1 cellular context compared by ENCODE assay signal in genomic region chr17:75412455-75413317, GRCh38.
TF ChIP-seq lines count a peak whose summit lies in the region.

No MANE protein-coding gene starts in this region.

TF ChIP-seq in HepG2, 621 proteins besides CTCF, POLR2A, EP300 and RAD21 (continued from another document and continues in another):
- no peak for TF ChIP-seq KMT2B (CRISPR knock-in tag; IDR thresholded peaks at IDR 0.05)
- TF ChIP-seq PAX8 (CRISPR knock-in tag; IDR thresholded peaks at IDR 0.05; ENCODE audit: borderline replicate concordance): no peak
- peak; percentile 53 for TF ChIP-seq ZNF574 (CRISPR knock-in tag; IDR thresholded peaks at IDR 0.05)
- no peak for TF ChIP-seq TBL1XR1 (IDR thresholded peaks at IDR 0.05; ENCODE audit: borderline replicate concordance, low read length, partially characterized antibody)
- no peak for TF ChIP-seq CBX2 (IDR thresholded peaks at IDR 0.05; ENCODE audit: low read depth, low read length)
- TF ChIP-seq CBX2 (CRISPR knock-in tag; IDR thresholded peaks at IDR 0.05; ENCODE audit: low read depth): peak; percentile 60; the same call in 1 of the 2 replicates
- TF ChIP-seq SNAI1 (CRISPR knock-in tag; IDR thresholded peaks at IDR 0.05; ENCODE audit: borderline replicate concordance): 0 out of 2 replicates have a peak, but pooled peaks have one; percentile 33
- no peak for TF ChIP-seq CREBL2 (CRISPR knock-in tag; IDR thresholded peaks at IDR 0.05; ENCODE audit: borderline replicate concordance)
- TF ChIP-seq SRSF9 (IDR thresholded peaks at IDR 0.05; ENCODE audit: borderline replicate concordance, insufficient read depth, low read depth, low read length, poor library complexity, severe bottlenecking): no peak
- 0 out of 2 replicates have a peak, but pooled peaks have one; percentile 66 for TF ChIP-seq ZNF724P (CRISPR knock-in tag; IDR thresholded peaks at IDR 0.05; ENCODE audit: borderline replicate concordance)
- TF ChIP-seq ZFY (CRISPR knock-in tag; IDR thresholded peaks at IDR 0.05): no peak
- peak; percentile 37; the same call in 1 of the 2 replicates for TF ChIP-seq ELF1 (CRISPR knock-in tag; IDR thresholded peaks at IDR 0.05)
- no peak for TF ChIP-seq MNT (IDR thresholded peaks at IDR 0.05)
- TF ChIP-seq MIXL1 (CRISPR knock-in tag; IDR thresholded peaks at IDR 0.05): peak; percentile 54; the same call in 1 of the 2 replicates
- 0 out of 2 replicates have a peak, but pooled peaks have one; percentile 43 for TF ChIP-seq HMG20B (CRISPR knock-in tag; conservative IDR thresholded peaks at IDR 0.05)
- TF ChIP-seq HNF1B (CRISPR knock-in tag; IDR thresholded peaks at IDR 0.05): peak; percentile 88
- 0 out of 2 replicates have a peak, but pooled peaks have one; percentile 38 for TF ChIP-seq DRAP1 (CRISPR knock-in tag; IDR thresholded peaks at IDR 0.05)
- peak; percentile 30; the same call in 1 of the 2 replicates for TF ChIP-seq FOXA3 (CRISPR knock-in tag; IDR thresholded peaks at IDR 0.05)
- no peak; the same call in 1 of the 2 replicates for TF ChIP-seq ZNF607 (CRISPR knock-in tag; IDR thresholded peaks at IDR 0.05; ENCODE audit: borderline replicate concordance)
- TF ChIP-seq ZNF761 (CRISPR knock-in tag; conservative IDR thresholded peaks at IDR 0.05): no peak
- TF ChIP-seq TARDBP (CRISPR knock-in tag; IDR thresholded peaks at IDR 0.05): 0 out of 2 replicates have a peak, but pooled peaks have one; percentile 30
- peak; percentile 46; the same call in 1 of the 2 replicates for TF ChIP-seq KAT7 (CRISPR knock-in tag; IDR thresholded peaks at IDR 0.05; ENCODE audit: borderline replicate concordance)
- TF ChIP-seq ETV6 (CRISPR knock-in tag; conservative IDR thresholded peaks at IDR 0.05): no peak
- TF ChIP-seq THAP8 (CRISPR knock-in tag; IDR thresholded peaks at IDR 0.05; ENCODE audit: borderline replicate concordance): no peak
- TF ChIP-seq ZNF124 (CRISPR knock-in tag; IDR thresholded peaks at IDR 0.05): 0 out of 2 replicates have a peak, but pooled peaks have one; percentile 71
- TF ChIP-seq ATM (IDR thresholded peaks at IDR 0.05; ENCODE audit: borderline replicate concordance): peak; percentile 26; the same call in 1 of the 2 replicates
- peak; percentile 45 for TF ChIP-seq TEAD3 (CRISPR knock-in tag; optimal IDR thresholded peaks at IDR 0.05; ENCODE audit: borderline replicate concordance)
- no peak for TF ChIP-seq GFI1 (CRISPR knock-in tag; IDR thresholded peaks at IDR 0.05; ENCODE audit: borderline replicate concordance)
- no peak for TF ChIP-seq ZKSCAN5 (CRISPR knock-in tag; IDR thresholded peaks at IDR 0.05)
- TF ChIP-seq ZNF512 (CRISPR knock-in tag; IDR thresholded peaks at IDR 0.05): peak; percentile 98
- peak; percentile 79 for TF ChIP-seq ZGPAT (CRISPR knock-in tag; IDR thresholded peaks at IDR 0.05)
- no peak for TF ChIP-seq ZNF547 (CRISPR knock-in tag; IDR thresholded peaks at IDR 0.05)
- no peak for TF ChIP-seq HOXA9 (CRISPR knock-in tag; IDR thresholded peaks at IDR 0.05; ENCODE audit: borderline replicate concordance)
- TF ChIP-seq ZNF737 (CRISPR knock-in tag; IDR thresholded peaks at IDR 0.05; ENCODE audit: borderline replicate concordance): no peak
- no peak for TF ChIP-seq ZNF343 (CRISPR knock-in tag; IDR thresholded peaks at IDR 0.05)
- TF ChIP-seq RCOR2 (CRISPR knock-in tag; IDR thresholded peaks at IDR 0.05): 0 out of 2 replicates have a peak, but pooled peaks have one; percentile 22
- TF ChIP-seq BCL6 (CRISPR knock-in tag; IDR thresholded peaks at IDR 0.05): 0 out of 2 replicates have a peak, but pooled peaks have one; percentile 31
- TF ChIP-seq ZNF501 (CRISPR knock-in tag; IDR thresholded peaks at IDR 0.05): peak; percentile 49; the same call in 1 of the 2 replicates
- peak; percentile 50; the same call in 1 of the 2 replicates for TF ChIP-seq SPEN (CRISPR knock-in tag; IDR thresholded peaks at IDR 0.05; ENCODE audit: low read depth)
- TF ChIP-seq SOX6 (IDR thresholded peaks at IDR 0.05): peak; percentile 84; the same call in 1 of the 2 replicates
- peak; percentile 67 for TF ChIP-seq SOX6 (CRISPR knock-in tag; IDR thresholded peaks at IDR 0.05)
- TF ChIP-seq KMT2A (CRISPR knock-in tag; IDR thresholded peaks at IDR 0.05): peak; percentile 50; the same call in 1 of the 2 replicates
- no peak for TF ChIP-seq GZF1 (CRISPR knock-in tag; IDR thresholded peaks at IDR 0.05)
- TF ChIP-seq SAP130 (CRISPR knock-in tag; IDR thresholded peaks at IDR 0.05; ENCODE audit: low read depth): peak; percentile 75
- TF ChIP-seq CAMTA2 (CRISPR knock-in tag; IDR thresholded peaks at IDR 0.05; ENCODE audit: borderline replicate concordance): 0 out of 2 replicates have a peak, but pooled peaks have one; percentile 39
- peak; percentile 71 for TF ChIP-seq GATAD2A (CRISPR knock-in tag; IDR thresholded peaks at IDR 0.05)
- no peak for TF ChIP-seq SETDB1 (CRISPR knock-in tag; IDR thresholded peaks at IDR 0.05; ENCODE audit: borderline replicate concordance)
- peak; percentile 46 for TF ChIP-seq SOX5 (CRISPR knock-in tag; IDR thresholded peaks at IDR 0.05; ENCODE audit: borderline replicate concordance)
- no peak for TF ChIP-seq ISX (CRISPR knock-in tag; conservative IDR thresholded peaks at IDR 0.05)
- 0 out of 2 replicates have a peak, but pooled peaks have one; percentile 26 for TF ChIP-seq ISL2 (CRISPR knock-in tag; IDR thresholded peaks at IDR 0.05)
- TF ChIP-seq ZBED4 (CRISPR knock-in tag; IDR thresholded peaks at IDR 0.05; ENCODE audit: borderline replicate concordance): peak; percentile 73; the same call in 1 of the 2 replicates
- TF ChIP-seq CEBPG (CRISPR knock-in tag; IDR thresholded peaks at IDR 0.05): 0 out of 2 replicates have a peak, but pooled peaks have one; percentile 11
- no peak for TF ChIP-seq ZNF326 (CRISPR knock-in tag; IDR thresholded peaks at IDR 0.05; ENCODE audit: borderline replicate concordance)
- TF ChIP-seq SMAD3 (CRISPR knock-in tag; IDR thresholded peaks at IDR 0.05): peak; percentile 84
- no peak for TF ChIP-seq ZNF747 (CRISPR knock-in tag; IDR thresholded peaks at IDR 0.05; ENCODE audit: borderline replicate concordance)
- TF ChIP-seq RBM22 (optimal IDR thresholded peaks at IDR 0.05; ENCODE audit: low read length): no peak
